Comparison of ENCODE assay signal across 1 cellular context in genomic region chr15:66862878-66863335, GRCh38.
A peak's percentile ranks its signal among the peaks of the same experiment; 100 is the strongest.
TF ChIP-seq lines count a peak whose summit lies in the region.

No MANE protein-coding gene starts in this region.

TF ChIP-seq in HEK293, 187 proteins besides CTCF, POLR2A, EP300 and RAD21 (continued from another document):
- no peak for TF ChIP-seq ZNF48 (tag by site-specific recombination; IDR thresholded peaks at IDR 0.05)
- no peak for TF ChIP-seq SCRT1 (tag by site-specific recombination; IDR thresholded peaks at IDR 0.05; ENCODE audit: borderline replicate concordance)
- peak; percentile 80; the same call in 1 of the 2 replicates for TF ChIP-seq ZNF660 (tag by site-specific recombination; IDR thresholded peaks at IDR 0.05)
- TF ChIP-seq HIC1 (tag by site-specific recombination; IDR thresholded peaks at IDR 0.05), result no peak
- no peak for TF ChIP-seq ZNF174 (tag by site-specific recombination; IDR thresholded peaks at IDR 0.05)
- TF ChIP-seq ZNF26 (tag by site-specific recombination; IDR thresholded peaks at IDR 0.05), result no peak
- TF ChIP-seq ZEB2 (tag by site-specific recombination; IDR thresholded peaks at IDR 0.05), result 0 out of 2 replicates have a peak, but pooled peaks have one; percentile 23
- TF ChIP-seq GLIS1 (tag by site-specific recombination; IDR thresholded peaks at IDR 0.05), result peak; percentile 15; the same call in 1 of the 2 replicates
- no peak for TF ChIP-seq ZNF211 (tag by site-specific recombination; IDR thresholded peaks at IDR 0.05; ENCODE audit: low read depth)
- TF ChIP-seq YY2 (tag by site-specific recombination; IDR thresholded peaks at IDR 0.05), result no peak
- no peak for TF ChIP-seq PRDM2 (tag by site-specific recombination; IDR thresholded peaks at IDR 0.05; ENCODE audit: borderline replicate concordance)
- TF ChIP-seq SCRT2 (tag by site-specific recombination; IDR thresholded peaks at IDR 0.05), result no peak
- TF ChIP-seq KLF16 (tag by site-specific recombination; IDR thresholded peaks at IDR 0.05), result no peak
- peak; percentile 56; the same call in 1 of the 2 replicates for TF ChIP-seq ZNF501 (tag by site-specific recombination; IDR thresholded peaks at IDR 0.05)
- no peak for TF ChIP-seq BCL6B (tag by site-specific recombination; IDR thresholded peaks at IDR 0.05)
- TF ChIP-seq ZBTB48 (tag by site-specific recombination; IDR thresholded peaks at IDR 0.05), result peak; percentile 12; the same call in 1 of the 2 replicates
- no peak for TF ChIP-seq ZFP69B (tag by site-specific recombination; IDR thresholded peaks at IDR 0.05)
